In the genomic region with DNA sequence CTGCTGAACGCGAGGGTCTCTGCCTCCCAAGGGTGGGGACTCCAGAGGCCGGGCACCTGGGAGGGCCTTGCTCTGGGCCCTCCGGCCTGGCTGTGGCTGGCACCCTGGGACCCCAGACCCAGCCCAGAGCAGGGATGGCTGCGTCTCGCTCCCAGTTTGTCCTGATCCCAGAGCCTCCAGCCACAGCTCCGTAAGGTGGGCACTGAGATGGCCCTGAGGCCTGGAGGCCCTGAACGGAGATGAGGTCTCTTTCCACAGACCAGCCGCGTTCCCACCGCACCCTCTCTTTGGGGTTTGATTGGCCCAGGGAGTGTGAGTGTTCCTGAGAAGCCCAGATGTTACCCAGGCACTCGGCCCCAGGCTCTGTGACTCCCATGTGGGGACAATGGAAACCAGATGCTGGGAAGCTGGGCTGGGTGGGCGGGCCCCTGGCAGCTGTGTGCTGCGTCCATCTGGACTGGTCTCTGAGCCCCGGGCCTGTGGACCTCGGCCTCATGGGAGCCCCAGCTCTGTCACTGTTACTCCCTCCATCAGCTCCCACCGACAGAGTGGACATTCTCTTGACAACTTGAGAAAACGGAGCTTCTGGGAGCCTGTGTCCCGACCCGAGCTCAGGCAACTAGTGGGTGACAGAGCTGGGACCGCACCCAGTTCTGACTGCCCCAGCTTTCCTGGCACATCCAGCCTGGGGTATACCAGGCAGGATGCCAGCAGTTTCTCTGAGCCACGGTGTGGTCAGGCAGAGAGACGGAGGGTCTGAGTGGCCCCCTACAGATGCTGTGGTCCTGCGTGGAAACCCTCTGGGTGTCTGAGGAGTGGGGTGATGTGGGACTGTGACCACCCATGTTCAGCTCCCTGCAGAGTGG, we compare ENCODE assay signal across 9 cellular contexts. TPM values are rescaled to one million over a fixed set of nuclear protein-coding genes. Genes with fewer than 3 reads are reported as not detected.
A peak's percentile ranks its signal among the peaks of the same experiment; 100 is the strongest.
DNase-seq lines count a peak whose midpoint lies in the region; ATAC-seq and TF ChIP-seq lines count a peak whose summit lies in the region.
"Had no signal": no experiment of that assay in that cellular context is flagged by ENCODE, and none has a peak within 500 bp of the region (broad histone marks: within the 10 kb centered on the region; RNA-seq: fewer than 3 reads in every experiment).

No MANE protein-coding gene starts in this region.

- H3K27me3 Mint-ChIP-seq in MCF 10A (ENCODE audit: insufficient read depth, unreplicated experiment) = peaks cover 14% of the 10 kb centered on the region
- H3K27me3 Mint-ChIP-seq: activated naive CD8-positive, alpha-beta T cell had no signal

- H3K27me3 ChIP-seq in breast epithelium (no peaks in the 10 kb centered on the region), fibroblast of lung (ENCODE audit: control insufficient read depth, insufficient read depth, low read length) (no peaks in the 10 kb centered on the region), muscle layer of duodenum (ENCODE audit: low read depth, low read length) (peaks cover 6% of the 10 kb centered on the region)

- no peak for TF ChIP-seq POLR2A in breast epithelium (IDR thresholded peaks at IDR 0.05)

- no peaks in the 10 kb centered on the region for H3K9me3 Mint-ChIP-seq in MCF 10A (ENCODE audit: unreplicated experiment)

- peak overlapping the region; percentile 83 to 99 for H3K27ac ChIP-seq in breast epithelium
- peak overlapping the region; percentile 96 for H3K27ac ChIP-seq in fibroblast of lung (ENCODE audit: insufficient read depth, low read length)
- peak overlapping the region; percentile 69 for H3K27ac ChIP-seq in muscle layer of duodenum (ENCODE audit: low read length)

- CTCF ChIA-PET in MCF 10A (lab: Yijun Ruan, JAX) = interaction anchor here (0.5 to 1.7 kb wide), 9 partner anchors 9 to 342 kb away, joined by 3 to 8 read pairs (median 3); no protein-coding TSS in a partner anchor

- BruUV-seq in MCF 10A (replicated peaks; lab: Mats Ljungman, UMichigan) = no TSS peak

- peak overlapping the region; percentile 83 for H3K9ac ChIP-seq in fibroblast of lung (ENCODE audit: insufficient read depth, low read length)

- peak overlapping the region; percentile 78 for H3K4me2 ChIP-seq in fibroblast of lung (ENCODE audit: extremely low read depth, insufficient read depth, low read length)

- H3K4me3 ChIP-seq in breast epithelium (peak overlapping the region; percentile 49 to 83 (median 60)), fibroblast of lung (replicated peaks in 1 of 4; ENCODE audit: control extremely low read depth in 1 of 4, insufficient read depth in 1 of 4, low read depth in 3 of 4, low read length in 4 of 4) (peak overlapping the region in 1 of 4 experiments; percentile 58), muscle layer of duodenum (ENCODE audit: low read depth in 1 of 2, low read length in 2 of 2) (peak overlapping the region in 1 of 2 donors; percentile 64)

- intact Hi-C loops in breast epithelium (cut with DNase I; ENCODE audit: low total_unique reads) = no loop called here
- intact Hi-C loops in MCF 10A (cut with micrococcal nuclease) = loop anchor here (5.0 kb wide), 1 partner anchor 171 kb away; no protein-coding TSS in a partner anchor

- H3K9me3 ChIP-seq in breast epithelium (no peaks in the 10 kb centered on the region), fibroblast of lung (ENCODE audit: control insufficient read depth, insufficient read depth, low read depth, low read length) (no peaks in the 10 kb centered on the region), muscle layer of duodenum (ENCODE audit: control insufficient read depth in 1 of 2, low read length in 2 of 2) (no peaks in the 10 kb centered on the region)

- H3K4me3 Mint-ChIP-seq in MCF 10A (ENCODE audit: unreplicated experiment) = no peak overlapping the region
- H3K4me3 Mint-ChIP-seq: activated naive CD8-positive, alpha-beta T cell had no signal

- no peak for ATAC-seq in GM18498 (IDR thresholded peaks at IDR 0.05; ENCODE audit: unreplicated experiment)

- H3K36me3 ChIP-seq in breast epithelium = no peaks in the 10 kb centered on the region
- no peaks in the 10 kb centered on the region for H3K36me3 ChIP-seq in fibroblast of lung (ENCODE audit: control insufficient read depth, insufficient read depth, low read length)
- H3K36me3 ChIP-seq in muscle layer of duodenum (ENCODE audit: control insufficient read depth in 1 of 2, insufficient read depth in 2 of 2, low read length in 2 of 2) = no peaks in the 10 kb centered on the region

- H3K4me1 ChIP-seq in breast epithelium (peaks cover 16 to 23% of the 10 kb centered on the region in 2 donors), fibroblast of lung (ENCODE audit: control insufficient read depth, extremely low read depth, insufficient read depth, low read length) (peaks cover 35% of the 10 kb centered on the region), muscle layer of duodenum (ENCODE audit: control insufficient read depth in 1 of 2, insufficient read depth in 2 of 2, low read length in 2 of 2) (peaks cover 0 to 47% of the 10 kb centered on the region in 2 donors)

- no peaks in the 10 kb centered on the region for H3K4me1 Mint-ChIP-seq in MCF 10A (ENCODE audit: insufficient read depth, unreplicated experiment)

- DNase-seq in breast epithelium (ENCODE audit: low spot score in 2 of 2) = peak in 1 of 2 donors; percentile 56
- no peak for DNase-seq in MCF 10A (ENCODE audit: unreplicated experiment)
- peak; percentile 56 to 92 for DNase-seq in fibroblast of lung (ENCODE audit: low read depth in 2 of 2)
- DNase-seq in activated CD4-positive, alpha-beta T cell treated with anti-CD3 and anti-CD28 coated beads for 48 hours = no peak
- DNase-seq in stimulated activated CD4-positive, alpha-beta T cell treated with anti-CD3 and anti-CD28 coated beads, Interleukin-12 subunit alpha, Interleukin-12 subunit beta, amount 100 ng/mL, for 4 hours = no peak
- DNase-seq in NCI-H2081 treated with DMSO at 0.1 percent for 48 hours (lab: John Stamatoyannopoulos, UW) = no peak

- no peak overlapping the region for H3K27ac Mint-ChIP-seq in MCF 10A (ENCODE audit: low read depth, unreplicated experiment)
- H3K27ac Mint-ChIP-seq: activated naive CD8-positive, alpha-beta T cell had no signal

- H2AFZ ChIP-seq in fibroblast of lung (ENCODE audit: low read length) = no peak overlapping the region

- no peaks in the 10 kb centered on the region for H3K79me2 ChIP-seq in fibroblast of lung (ENCODE audit: control insufficient read depth, insufficient read depth, low read length)

- H4K20me1 ChIP-seq in fibroblast of lung (ENCODE audit: control insufficient read depth, extremely low read depth, insufficient read depth, low read length) = no peaks in the 10 kb centered on the region

- POLR2A ChIA-PET in MCF 10A (lab: Yijun Ruan, JAX) = no interaction called here

- no peaks in the 10 kb centered on the region for H3K36me3 Mint-ChIP-seq in MCF 10A (ENCODE audit: insufficient read depth, unreplicated experiment)
- H3K36me3 Mint-ChIP-seq: activated naive CD8-positive, alpha-beta T cell had no signal

- TF ChIP-seq CTCF in breast epithelium (IDR thresholded peaks at IDR 0.05) (no peak), MCF 10A (IDR thresholded peaks at IDR 0.05; ENCODE audit: unreplicated experiment) (no peak), fibroblast of lung (conservative IDR thresholded peaks at IDR 0.05 in 1 of 2, IDR thresholded peaks at IDR 0.05 in 1 of 2; ENCODE audit: low read depth in 1 of 2, low read length in 2 of 2) (no peak)

RNA-seq across cellular contexts. Expression of a gene that starts 9.8 kb away (rescaled TPM):
- total RNA-seq in breast epithelium (100 to 1,000 TPM; 137 to 527 (median 201) TPM), MCF 10A (2022) (3.2 and 3.5 TPM in 2 replicates), fibroblast of lung (623 and 645 TPM in 2 replicates)
- 621 and 1,137 TPM in 2 replicates for polyA plus RNA-seq in fibroblast of lung
- 1,146 and 2,228 TPM in 2 replicates for polyA plus RNA-seq in fibroblast of lung (2012)
- polyA minus RNA-seq in fibroblast of lung (ENCODE audit: low replicate concordance) = 1,147 and 1,843 TPM in 2 replicates

Comparison
In these comparisons a context has a peak if more than half of its experiments do, and no peak if none do; other contexts are left out.
1. RNA of a gene that starts 9.8 kb away (total RNA-seq): 623 to 645 TPM in fibroblast of lung and 137 to 527 TPM in breast epithelium; 3.2 to 3.5 TPM in MCF 10A; every median in the first group is over 10 times any median in the second.
2. DNase-seq: peak in fibroblast of lung (2 of 2); none in MCF 10A (single experiment), activated CD4-positive, alpha-beta T cell treated with anti-CD3 and anti-CD28 coated beads for 48 hours (single experiment), stimulated activated CD4-positive, alpha-beta T cell treated with anti-CD3 and anti-CD28 coated beads, Interleukin-12 subunit alpha, Interleukin-12 subunit beta, amount 100 ng/mL, for 4 hours (single experiment) and NCI-H2081 treated with DMSO at 0.1 percent for 48 hours (single experiment).
3. Peak in every context shown above with its lines, with median percentiles within 50 percentile points of each other: H3K27ac ChIP-seq.